ENCODE assay signal across 8 cellular contexts in genomic region chr1:75265792-75266191, GRCh38.
DNase-seq lines count a peak whose midpoint lies in the region; ATAC-seq and TF ChIP-seq lines count a peak whose summit lies in the region.
"Had no signal": no experiment of that assay in that cellular context is flagged by ENCODE, and none has a peak within 500 bp of the region (broad histone marks: within the 10 kb centered on the region; RNA-seq: fewer than 3 reads in every experiment).

No MANE protein-coding gene starts in this region.

- CTCF ChIA-PET in PC-3 (lab: Charles Lee) = interaction anchor here (0.6 to 0.7 kb wide), 2 partner anchors 499 to 631 kb away, joined by 3 read pairs; no protein-coding TSS in a partner anchor

- no peak overlapping the region for H2AFZ ChIP-seq in PC-3 (ENCODE audit: low read length)

- H3K27ac ChIP-seq in PC-3 (ENCODE audit: low read length) = no peak overlapping the region

- DNase-seq in GM04504 (ENCODE audit: low read depth) = peak; percentile 4
- peak; percentile 77 for DNase-seq in HT-29 (ENCODE audit: low spot score)
- DNase-seq in PC-3 = peak; percentile 57
- DNase-seq in fibroblast of gingiva (ENCODE audit: low read depth) = peak; percentile 26
- peak; percentile 15 for DNase-seq in putamen (ENCODE audit: low spot score)
- DNase-seq in activated naive CD4-positive, alpha-beta T cell treated with Interleukin-2 at 50 U/mL for 16 hours = no peak
- DNase-seq: activated naive CD8-positive, alpha-beta T cell treated with anti-CD3 and anti-CD28 coated beads, Interleukin-2, amount 10 ng/mL, durations not matched to agents 7 days and 5 days had no signal

- peak; percentile 75 for TF ChIP-seq CTCF in PC-3 (conservative IDR thresholded peaks at IDR 0.05; ENCODE audit: low read depth, low read length)

- no peaks in the 10 kb centered on the region for H3K79me2 ChIP-seq in PC-3 (ENCODE audit: low read length)

- intact Hi-C loops in PC-3 (cut with micrococcal nuclease) = loop anchor here (1.0 kb wide), 1 partner anchor 367 kb away; no protein-coding TSS in a partner anchor

- no peak overlapping the region for H3K9ac ChIP-seq in PC-3 (ENCODE audit: low read length)

- POLR2A ChIA-PET in PC-3 (lab: Charles Lee; ENCODE audit: unreplicated experiment) = no interaction called here

- H3K9me3 ChIP-seq in PC-3 (ENCODE audit: low read length) = no peaks in the 10 kb centered on the region

- no peaks in the 10 kb centered on the region for H3K9me2 ChIP-seq in PC-3 (replicated peaks; ENCODE audit: low read length)

- no peak overlapping the region for H3K4me3 ChIP-seq in PC-3 (ENCODE audit: low read length)

- ATAC-seq in GM21447 (IDR thresholded peaks at IDR 0.05; ENCODE audit: unreplicated experiment) (peak; percentile 69), PC-3 (peak; percentile 53)

- H3K4me2 ChIP-seq in PC-3 (ENCODE audit: low read length) = no peak overlapping the region

- no peaks in the 10 kb centered on the region for H3K4me1 ChIP-seq in PC-3 (ENCODE audit: insufficient read depth, low read length)

- BruUV-seq in PC-3 (replicated peaks; lab: Mats Ljungman, UMichigan) = no TSS peak

- no peaks in the 10 kb centered on the region for H3K27me3 ChIP-seq in PC-3 (ENCODE audit: low read length)

- no peaks in the 10 kb centered on the region for H3F3A ChIP-seq in PC-3 (ENCODE audit: low read length, unreplicated experiment)

- no peaks in the 10 kb centered on the region for H4K20me1 ChIP-seq in PC-3 (ENCODE audit: low read length)

- no peaks in the 10 kb centered on the region for H3K36me3 ChIP-seq in PC-3 (ENCODE audit: low read depth, low read length)
